In genomic region chr2:1498176-1498575, GRCh38 we compare ENCODE assay signal across 19 cellular contexts.
"Had no signal": no experiment of that assay in that cellular context is flagged by ENCODE, and none has a peak within 500 bp of the region (broad histone marks: within the 10 kb centered on the region; RNA-seq: fewer than 3 reads in every experiment).

No MANE protein-coding gene starts in this region.

- H3K27ac ChIP-seq: ascending aorta, prostate gland, right atrium auricular region, stomach, testis, upper lobe of left lung had no signal

- DNase-seq: activated CD4-positive, alpha-beta T cell treated with anti-CD3 and anti-CD28 coated beads for 1 hour; activated naive CD4-positive, alpha-beta T cell; cortex of kidney; hypothalamus; islet precursor cell; mammary epithelial cell; occipital lobe; stimulated activated CD4-positive, alpha-beta T cell treated with anti-CD3 and anti-CD28 coated beads, Interleukin-4, amount 100 ng/mL, for 24 hours; stomach; T1000; testis had no signal

- H3K9me3 ChIP-seq: ascending aorta, prostate gland, right atrium auricular region, stomach, testis, upper lobe of left lung had no signal

- H3K4me3 Mint-ChIP-seq: activated T-helper 17 cell treated with anti-CD3 and anti-CD28 coated beads, Interleukin-2, amount 50 U/mL, for 72 hours; stimulated activated effector memory CD8-positive, alpha-beta T cell treated with anti-CD3 and anti-CD28 coated beads, Interleukin-12 subunit alpha, Interleukin-12 subunit beta, amount 100 ng/mL, for 72 hours had no signal

- H3K27ac Mint-ChIP-seq: activated T-helper 17 cell treated with anti-CD3 and anti-CD28 coated beads, Interleukin-2, amount 50 U/mL, for 72 hours; stimulated activated effector memory CD8-positive, alpha-beta T cell treated with anti-CD3 and anti-CD28 coated beads, Interleukin-12 subunit alpha, Interleukin-12 subunit beta, amount 100 ng/mL, for 72 hours had no signal

- H3K36me3 ChIP-seq: ascending aorta, prostate gland, right atrium auricular region, stomach, upper lobe of left lung had no signal

- H3K9me3 Mint-ChIP-seq: activated T-helper 17 cell treated with anti-CD3 and anti-CD28 coated beads, Interleukin-2, amount 50 U/mL, for 72 hours; stimulated activated effector memory CD8-positive, alpha-beta T cell treated with anti-CD3 and anti-CD28 coated beads, Interleukin-12 subunit alpha, Interleukin-12 subunit beta, amount 100 ng/mL, for 72 hours had no signal

- H3K4me3 ChIP-seq: ascending aorta, prostate gland, right atrium auricular region, smooth muscle cell, stomach, testis, upper lobe of left lung had no signal

- H3K4me1 Mint-ChIP-seq: stimulated activated effector memory CD8-positive, alpha-beta T cell treated with anti-CD3 and anti-CD28 coated beads, Interleukin-12 subunit alpha, Interleukin-12 subunit beta, amount 100 ng/mL, for 72 hours had no signal

- H3K27me3 ChIP-seq: ascending aorta, right atrium auricular region, stomach, testis, upper lobe of left lung had no signal

- H3K27me3 Mint-ChIP-seq: activated T-helper 17 cell treated with anti-CD3 and anti-CD28 coated beads, Interleukin-2, amount 50 U/mL, for 72 hours had no signal

- ATAC-seq: activated T-helper 17 cell treated with anti-CD3 and anti-CD28 coated beads, Interleukin-2, amount 50 U/mL, for 72 hours; left lobe of liver; stimulated activated effector memory CD8-positive, alpha-beta T cell treated with anti-CD3 and anti-CD28 coated beads, Interleukin-12 subunit alpha, Interleukin-12 subunit beta, amount 100 ng/mL, for 72 hours had no signal

- H3K36me3 Mint-ChIP-seq: stimulated activated effector memory CD8-positive, alpha-beta T cell treated with anti-CD3 and anti-CD28 coated beads, Interleukin-12 subunit alpha, Interleukin-12 subunit beta, amount 100 ng/mL, for 72 hours had no signal

- H3K4me1 ChIP-seq: ascending aorta, prostate gland, right atrium auricular region, stomach, testis had no signal
